ENCODE assay signal across 15 cellular contexts in genomic region chr7:70014472-70015232, GRCh38.
A peak's percentile ranks its signal among the peaks of the same experiment; 100 is the strongest.
DNase-seq lines count a peak whose midpoint lies in the region; ATAC-seq and TF ChIP-seq lines count a peak whose summit lies in the region.
"Had no signal": no experiment of that assay in that cellular context is flagged by ENCODE, and none has a peak within 500 bp of the region (broad histone marks: within the 10 kb centered on the region; RNA-seq: fewer than 3 reads in every experiment).

No MANE protein-coding gene starts in this region.

- H3K4me1 ChIP-seq in cardiac muscle cell (ENCODE audit: low read depth), result peaks cover 59% of the 10 kb centered on the region
- no peaks in the 10 kb centered on the region for H3K4me1 ChIP-seq in foreskin keratinocyte

- no peaks in the 10 kb centered on the region for H3K9me3 ChIP-seq in cardiac muscle cell (ENCODE audit: low read depth)

- H3K4me3 Mint-ChIP-seq in type B pancreatic cell, result peak overlapping the region; percentile 11
- H3K4me3 Mint-ChIP-seq in MCF 10A (ENCODE audit: unreplicated experiment), result no peak overlapping the region
- H3K4me3 Mint-ChIP-seq: T-helper 17 cell had no signal

- no peaks in the 10 kb centered on the region for H3K27me3 ChIP-seq in cardiac muscle cell
- no peaks in the 10 kb centered on the region for H3K27me3 ChIP-seq in foreskin keratinocyte

- DNase-seq in cardiac muscle cell (ENCODE audit: low read depth in 1 of 2, low spot score in 1 of 2) (no peak), left cardiac atrium (no peak), foreskin keratinocyte (no peak), type B pancreatic cell (ENCODE audit: extremely low spot score, unreplicated experiment) (no peak), MCF 10A (ENCODE audit: unreplicated experiment) (no peak), inferior parietal cortex (ENCODE audit: extremely low spot score) (no peak)
- DNase-seq in activated CD8-positive, alpha-beta memory T cell treated with anti-CD3 and anti-CD28 coated beads, Interleukin-2, amount 50 U/mL, for 48 hours, result no peak
- DNase-seq: NCI-H1092, NCI-H187, NCI-H226, NCI-H774, SHP77, T-helper 17 cell had no signal

- H3K4me1 Mint-ChIP-seq in type B pancreatic cell (ENCODE audit: unreplicated experiment) (peaks cover 39% of the 10 kb centered on the region), MCF 10A (ENCODE audit: insufficient read depth, unreplicated experiment) (no peaks in the 10 kb centered on the region)

- no peak overlapping the region for H3K4me3 ChIP-seq in cardiac muscle cell

- H3K27ac Mint-ChIP-seq in type B pancreatic cell (peak overlapping the region; percentile 8), MCF 10A (ENCODE audit: low read depth, unreplicated experiment) (no peak overlapping the region)
- H3K27ac Mint-ChIP-seq: T-helper 17 cell had no signal

- CTCF ChIA-PET in MCF 10A (lab: Yijun Ruan, JAX), result no interaction called here

- H3K9me3 Mint-ChIP-seq in type B pancreatic cell (peaks cover 4% of the 10 kb centered on the region), MCF 10A (ENCODE audit: unreplicated experiment) (peaks cover 45% of the 10 kb centered on the region)

- peak overlapping the region; percentile 12 for H3K27ac ChIP-seq in cardiac muscle cell
- no peak overlapping the region for H3K27ac ChIP-seq in foreskin keratinocyte
- H3K27ac ChIP-seq: HL-60 had no signal

- ATAC-seq in left cardiac atrium (no peak), HG02610 (IDR thresholded peaks at IDR 0.05; ENCODE audit: unreplicated experiment) (peak; percentile 47), foreskin keratinocyte (peak; percentile 26)
- ATAC-seq: T-helper 17 cell had no signal

- POLR2A ChIA-PET in MCF 10A (lab: Yijun Ruan, JAX), result no interaction called here

- intact Hi-C loops in left cardiac atrium (cut with DNase I) (no loop called here), MCF 10A (cut with micrococcal nuclease) (no loop called here)

- BruUV-seq in MCF 10A (replicated peaks; lab: Mats Ljungman, UMichigan), result no TSS peak

- no peaks in the 10 kb centered on the region for H3K27me3 Mint-ChIP-seq in type B pancreatic cell
- no peaks in the 10 kb centered on the region for H3K27me3 Mint-ChIP-seq in MCF 10A (ENCODE audit: insufficient read depth, unreplicated experiment)
- H3K27me3 Mint-ChIP-seq: T-helper 17 cell had no signal

- peaks cover 3% of the 10 kb centered on the region for H3K36me3 Mint-ChIP-seq in type B pancreatic cell
- no peaks in the 10 kb centered on the region for H3K36me3 Mint-ChIP-seq in MCF 10A (ENCODE audit: insufficient read depth, unreplicated experiment)

- H3K36me3 ChIP-seq in cardiac muscle cell, result no peaks in the 10 kb centered on the region

- TF ChIP-seq CTCF in cardiac muscle cell (IDR thresholded peaks at IDR 0.05; ENCODE audit: low read depth, low read length), result no peak
- no peak for TF ChIP-seq CTCF in foreskin keratinocyte (conservative IDR thresholded peaks at IDR 0.05)
- TF ChIP-seq CTCF in type B pancreatic cell (conservative IDR thresholded peaks at IDR 0.05), result no peak
- no peak for TF ChIP-seq CTCF in MCF 10A (IDR thresholded peaks at IDR 0.05; ENCODE audit: unreplicated experiment)

Comparison
In these comparisons a context has a peak if more than half of its experiments do, and no peak if none do; other contexts are left out.
1. ATAC-seq: peak in HG02610 (single experiment) and foreskin keratinocyte (single experiment); none in left cardiac atrium (0 of 2).